ENCODE assay signal across 15 cellular contexts in the genomic region with DNA sequence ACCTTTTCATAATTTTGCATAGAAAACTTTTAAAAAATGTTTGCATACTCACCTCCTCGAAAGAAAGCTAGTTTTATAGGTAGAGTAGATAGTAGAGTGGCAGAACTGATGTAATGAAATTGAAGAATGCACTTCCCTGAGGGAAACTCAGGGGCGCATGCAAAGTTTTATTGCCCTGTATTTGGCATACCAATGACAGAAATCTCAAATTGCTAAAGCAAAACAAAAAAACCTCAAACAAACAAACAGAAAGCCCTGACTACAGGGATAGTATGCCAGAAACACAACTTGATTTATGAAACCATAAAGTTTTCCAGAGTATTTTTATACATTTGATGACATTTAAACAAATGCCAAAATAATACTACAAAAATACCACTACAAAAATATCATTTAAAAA. TPM values are rescaled to one million over a fixed set of nuclear protein-coding genes. Genes with fewer than 3 reads are reported as not detected.
A peak's percentile ranks its signal among the peaks of the same experiment; 100 is the strongest.
DNase-seq lines count a peak whose midpoint lies in the region; FAIRE-seq and TF ChIP-seq lines count a peak whose summit lies in the region.
"Had no signal": no experiment of that assay in that cellular context is flagged by ENCODE, and none has a peak within 500 bp of the region (broad histone marks: within the 10 kb centered on the region; RNA-seq: fewer than 3 reads in every experiment).

No MANE protein-coding gene starts in this region.

- H3K9me3 ChIP-seq in MG63, result no peaks in the 10 kb centered on the region
- H3K9me3 ChIP-seq in kidney (ENCODE audit: control insufficient read depth in 1 of 2, low read length in 2 of 2), result no peaks in the 10 kb centered on the region
- no peaks in the 10 kb centered on the region for H3K9me3 ChIP-seq in suprapubic skin
- H3K9me3 ChIP-seq in small intestine (ENCODE audit: control insufficient read depth, low read depth), result no peaks in the 10 kb centered on the region
- H3K9me3 ChIP-seq: stomach had no signal

- no peaks in the 10 kb centered on the region for H3K36me3 Mint-ChIP-seq in MCF 10A (ENCODE audit: insufficient read depth, unreplicated experiment)
- H3K36me3 Mint-ChIP-seq: activated naive CD8-positive, alpha-beta T cell treated with anti-CD3 and anti-CD28 coated beads for 36 hours; memory B cell had no signal

- intact Hi-C loops in MCF 10A (cut with micrococcal nuclease) (no loop called here), kidney (cut with DNase I) (no loop called here)

- peak overlapping the region; percentile 51 for H3K27ac Mint-ChIP-seq in MCF 10A (ENCODE audit: low read depth, unreplicated experiment)
- H3K27ac Mint-ChIP-seq: activated naive CD8-positive, alpha-beta T cell treated with anti-CD3 and anti-CD28 coated beads for 36 hours; CD4-positive, alpha-beta T cell; dendritic cell treated with granulocyte-macrophage colony-stimulating factor and Interleukin-4, amounts not matched to agents 40 ng/mL and 50 ng/mL, for 4 days; memory B cell had no signal

- H3K36me3 ChIP-seq in MG63 (no peaks in the 10 kb centered on the region), kidney (ENCODE audit: control insufficient read depth in 1 of 2, insufficient read depth in 2 of 2, low read length in 2 of 2) (no peaks in the 10 kb centered on the region), suprapubic skin (no peaks in the 10 kb centered on the region), small intestine (ENCODE audit: control insufficient read depth in 2 of 2, insufficient read depth in 2 of 2, low read length in 2 of 2) (no peaks in the 10 kb centered on the region)
- H3K36me3 ChIP-seq: stomach had no signal

- no peak overlapping the region for H3K9ac ChIP-seq in kidney (ENCODE audit: low read length in 2 of 2)
- H3K9ac ChIP-seq: parathyroid adenoma had no signal

- no peak for TF ChIP-seq CTCF in MCF 10A (IDR thresholded peaks at IDR 0.05; ENCODE audit: unreplicated experiment)
- TF ChIP-seq CTCF in kidney (IDR thresholded peaks at IDR 0.05; ENCODE audit: borderline replicate concordance, extremely low read depth, insufficient read depth), result no peak
- no peak for TF ChIP-seq CTCF in suprapubic skin (IDR thresholded peaks at IDR 0.05)

- BruUV-seq in MCF 10A (replicated peaks; lab: Mats Ljungman, UMichigan), result no TSS peak

- H3K27me3 ChIP-seq in MG63 (no peaks in the 10 kb centered on the region), suprapubic skin (no peaks in the 10 kb centered on the region), small intestine (ENCODE audit: control insufficient read depth in 2 of 2, insufficient read depth in 2 of 2, low read length in 2 of 2) (no peaks in the 10 kb centered on the region)
- H3K27me3 ChIP-seq: stomach had no signal

- FAIRE-seq in kidney (lab: Jason Lieb, UNC) (no peak), small intestine (lab: Jason Lieb, UNC) (no peak)

- no peak overlapping the region; the same call in 1 of the 2 replicates for H3K4me3 ChIP-seq in MG63
- peak overlapping the region; percentile 11 to 23 for H3K4me3 ChIP-seq in kidney (ENCODE audit: low read length in 2 of 2)
- H3K4me3 ChIP-seq in suprapubic skin, result peak overlapping the region; percentile 52
- no peak overlapping the region for H3K4me3 ChIP-seq in small intestine (ENCODE audit: low read depth in 1 of 2, low read length in 2 of 2)

- H3K4me1 ChIP-seq in kidney (ENCODE audit: control insufficient read depth in 1 of 2, insufficient read depth in 1 of 2, low read depth in 1 of 2, low read length in 2 of 2) (peaks cover 0 to 2% of the 10 kb centered on the region in 2 donors), suprapubic skin (peaks cover 30% of the 10 kb centered on the region), small intestine (ENCODE audit: control insufficient read depth in 2 of 2, insufficient read depth in 1 of 2, low read depth in 1 of 2, low read length in 1 of 2) (no peaks in the 10 kb centered on the region)
- H3K4me1 ChIP-seq: parathyroid adenoma had no signal

- H3K27me3 Mint-ChIP-seq in MCF 10A (ENCODE audit: insufficient read depth, unreplicated experiment), result no peaks in the 10 kb centered on the region
- H3K27me3 Mint-ChIP-seq: CD4-positive, alpha-beta T cell; memory B cell had no signal

- DNase-seq in MG63 (peak; percentile 26), MCF 10A (ENCODE audit: unreplicated experiment) (peak; percentile 50), kidney (no peak), suprapubic skin (ENCODE audit: low spot score in 2 of 2) (no peak), DMS79 (lab: John Stamatoyannopoulos, UW) (no peak), small intestine (no peak), GM19240 (ENCODE audit: insufficient read length, low spot score) (no peak)
- DNase-seq: activated naive CD8-positive, alpha-beta T cell treated with anti-CD3 and anti-CD28 coated beads for 36 hours; CD4-positive, alpha-beta T cell; GDM1; IMR-90; stomach had no signal

- peak overlapping the region; percentile 62 for H3K4me3 Mint-ChIP-seq in MCF 10A (ENCODE audit: unreplicated experiment)
- H3K4me3 Mint-ChIP-seq: activated naive CD8-positive, alpha-beta T cell treated with anti-CD3 and anti-CD28 coated beads for 36 hours; CD4-positive, alpha-beta T cell; dendritic cell treated with granulocyte-macrophage colony-stimulating factor and Interleukin-4, amounts not matched to agents 40 ng/mL and 50 ng/mL, for 4 days; memory B cell had no signal

- POLR2A ChIA-PET in MCF 10A (lab: Yijun Ruan, JAX), result interaction anchor here (0.7 to 3.2 kb wide), 5 partner anchors 9 to 912 kb away, joined by 3 to 20 read pairs (median 3); no protein-coding TSS in a partner anchor

- CTCF ChIA-PET in MCF 10A (lab: Yijun Ruan, JAX), result interaction anchor here (0.7 kb wide), 1 partner anchor 33 kb away, joined by 4 read pairs; no protein-coding TSS in a partner anchor

- WGBS in suprapubic skin, result 21% methylated on average over 2 of the region's 2 CpGs
- WGBS in small intestine, 3 donors, result 15 to 33% (median 29%) methylated on average over 2 of the region's 2 CpGs

- no peak for TF ChIP-seq POLR2A in suprapubic skin (IDR thresholded peaks at IDR 0.05)

- H3K27ac ChIP-seq in kidney (ENCODE audit: low read depth in 2 of 2, low read length in 2 of 2) (peak overlapping the region in 1 of 2 donors; percentile 7), suprapubic skin (no peak overlapping the region), small intestine (ENCODE audit: low read depth in 1 of 2, low read length in 1 of 2) (no peak overlapping the region)
- H3K27ac ChIP-seq: parathyroid adenoma had no signal

- H3K9me3 Mint-ChIP-seq in MCF 10A (ENCODE audit: unreplicated experiment), result no peaks in the 10 kb centered on the region
- H3K9me3 Mint-ChIP-seq: activated naive CD8-positive, alpha-beta T cell treated with anti-CD3 and anti-CD28 coated beads for 36 hours; CD4-positive, alpha-beta T cell; dendritic cell treated with granulocyte-macrophage colony-stimulating factor and Interleukin-4, amounts not matched to agents 40 ng/mL and 50 ng/mL, for 4 days; memory B cell had no signal

- no peak for TF ChIP-seq EP300 in suprapubic skin (IDR thresholded peaks at IDR 0.05)

- H3K4me1 Mint-ChIP-seq in MCF 10A (ENCODE audit: insufficient read depth, unreplicated experiment), result peaks cover 30% of the 10 kb centered on the region
- H3K4me1 Mint-ChIP-seq: activated naive CD8-positive, alpha-beta T cell treated with anti-CD3 and anti-CD28 coated beads for 36 hours had no signal

RNA-seq across cellular contexts. Expression of gene RASSF9, which starts 1.8 kb away (rescaled TPM):
- total RNA-seq in MG63 (2014; rRNA removed; shearing (Covaris generic); ENCODE audit: low replicate concordance), result 0.25 and 1.2 TPM in 2 replicates
- total RNA-seq in MCF 10A (2022) (1.5 and 2.1 TPM in 2 replicates), kidney (10.1 TPM), suprapubic skin (1 to 10 TPM; 1.9 to 5.4 (median 3.0) TPM)
- polyA plus RNA-seq in kidney (ENCODE audit: insufficient read depth, low read depth, low replicate concordance) (1.0 TPM), small intestine (1 to 10 TPM in 1 of 3 donors, under 1 TPM in 2; 0.27 to 1.5 (median 0.45) TPM)
- total RNA-seq: activated naive CD8-positive, alpha-beta T cell treated with anti-CD3 and anti-CD28 coated beads for 36 hours; CD4-positive, alpha-beta T cell had no signal

RNA-seq across cellular contexts. Expression of gene NTS, which starts 39.7 kb away (rescaled TPM):
- not detected in 2 replicates for total RNA-seq in MG63 (2014; rRNA removed; shearing (Covaris generic); ENCODE audit: low replicate concordance)
- total RNA-seq in MCF 10A (2022) (not detected in 2 replicates), kidney (0.82 TPM), suprapubic skin (not detected)
- polyA plus RNA-seq in kidney (ENCODE audit: insufficient read depth, low read depth, low replicate concordance) (0.54 TPM), small intestine (10 to 100 TPM in 1 of 3 donors, 1 to 10 TPM in 1, under 1 TPM in 1; 0.81 to 10.3 (median 2.7) TPM)
- total RNA-seq: activated naive CD8-positive, alpha-beta T cell treated with anti-CD3 and anti-CD28 coated beads for 36 hours; CD4-positive, alpha-beta T cell; IMR-90 had no signal
- polyA plus RNA-seq: IMR-90 had no signal

Comparison
In these comparisons a context has a peak if more than half of its experiments do, and no peak if none do; other contexts are left out.
1. DNase-seq: peak in MG63 (single experiment) and MCF 10A (single experiment); none in kidney (single experiment), suprapubic skin (0 of 2), DMS79 (single experiment), small intestine (single experiment) and GM19240 (single experiment).
2. H3K4me3 ChIP-seq: peak in kidney (2 of 2) and suprapubic skin (single experiment); none in MG63 (single experiment) and small intestine (0 of 2).